ENCODE assay signal across 13 cellular contexts in genomic region chr6:108080010-108080780, GRCh38. TPM values are rescaled to one million over a fixed set of nuclear protein-coding genes. Genes with fewer than 3 reads are reported as not detected.
DNase-seq lines count a peak whose midpoint lies in the region; ATAC-seq and TF ChIP-seq lines count a peak whose summit lies in the region.
"Had no signal": no experiment of that assay in that cellular context is flagged by ENCODE, and none has a peak within 500 bp of the region (broad histone marks: within the 10 kb centered on the region; RNA-seq: fewer than 3 reads in every experiment).

No MANE protein-coding gene starts in this region.

- H3K9me3 Mint-ChIP-seq in stimulated activated memory B cell treated with anti-CD40 and anti-IgM and Interleukin-4, amounts not matched to agents 10 μg/mL and 1 μg/mL and 100 μg/mL, for 72 hours: no peaks in the 10 kb centered on the region
- H3K9me3 Mint-ChIP-seq: CD8-positive, alpha-beta T cell; effector memory CD8-positive, alpha-beta T cell had no signal

- intact Hi-C loops in upper lobe of right lung (cut with DNase I): no loop called here

- H3K36me3 ChIP-seq in upper lobe of right lung: no peaks in the 10 kb centered on the region
- H3K36me3 ChIP-seq: tibial nerve had no signal

- TF ChIP-seq CTCF in upper lobe of right lung (IDR thresholded peaks at IDR 0.05): no peak

- DNase-seq in EH (ENCODE audit: low read depth) (peak; percentile 85), astrocyte of the hippocampus (ENCODE audit: low read depth, low spot score) (peak; percentile 80), iPS-NIHi7 (ENCODE audit: extremely low spot score) (peak; percentile 34), upper lobe of right lung (no peak), DMS53 (lab: John Stamatoyannopoulos, UW) (no peak)
- DNase-seq in stimulated activated naive CD4-positive, alpha-beta T cell treated with Interleukin-2 at 50 U/mL for 16 hours (lab: John Stamatoyannopoulos, UW): no peak
- DNase-seq: activated naive CD4-positive, alpha-beta T cell treated with Interleukin-2 at 50 U/mL for 16 hours; CD8-positive, alpha-beta T cell; effector memory CD8-positive, alpha-beta T cell; right cardiac atrium had no signal

- no peak overlapping the region for H3K4me3 Mint-ChIP-seq in stimulated activated memory B cell treated with anti-CD40 and anti-IgM and Interleukin-4, amounts not matched to agents 10 μg/mL and 1 μg/mL and 100 μg/mL, for 72 hours
- H3K4me3 Mint-ChIP-seq: CD8-positive, alpha-beta T cell; effector memory CD8-positive, alpha-beta T cell had no signal

- H3K4me3 ChIP-seq in upper lobe of right lung: no peak overlapping the region
- H3K4me3 ChIP-seq: tibial nerve had no signal

- H3K27me3 ChIP-seq in upper lobe of right lung: no peaks in the 10 kb centered on the region

- no peaks in the 10 kb centered on the region for H3K9me3 ChIP-seq in upper lobe of right lung
- H3K9me3 ChIP-seq: tibial nerve had no signal

- H3K27ac ChIP-seq in upper lobe of right lung: no peak overlapping the region
- H3K27ac ChIP-seq: tibial nerve had no signal

- H3K27me3 Mint-ChIP-seq in stimulated activated memory B cell treated with anti-CD40 and anti-IgM and Interleukin-4, amounts not matched to agents 10 μg/mL and 1 μg/mL and 100 μg/mL, for 72 hours: peaks cover 25% of the 10 kb centered on the region

- H3K36me3 Mint-ChIP-seq in stimulated activated memory B cell treated with anti-CD40 and anti-IgM and Interleukin-4, amounts not matched to agents 10 μg/mL and 1 μg/mL and 100 μg/mL, for 72 hours: no peaks in the 10 kb centered on the region
- H3K36me3 Mint-ChIP-seq: CD8-positive, alpha-beta T cell had no signal

- no peak for TF ChIP-seq RAD21 in Ishikawa (IDR thresholded peaks at IDR 0.05; ENCODE audit: low read depth)

- H3K4me1 ChIP-seq in upper lobe of right lung: no peaks in the 10 kb centered on the region

- TF ChIP-seq EP300 in Ishikawa (IDR thresholded peaks at IDR 0.05; ENCODE audit: borderline replicate concordance): no peak

- H3K27ac Mint-ChIP-seq in stimulated activated memory B cell treated with anti-CD40 and anti-IgM and Interleukin-4, amounts not matched to agents 10 μg/mL and 1 μg/mL and 100 μg/mL, for 72 hours: no peak overlapping the region
- H3K27ac Mint-ChIP-seq: CD8-positive, alpha-beta T cell; effector memory CD8-positive, alpha-beta T cell had no signal

- no peak for ATAC-seq in stimulated activated memory B cell treated with anti-CD40 and anti-IgM and Interleukin-4, amounts not matched to agents 10 μg/mL and 1 μg/mL and 100 μg/mL, for 72 hours
- no peak for ATAC-seq in upper lobe of right lung
- ATAC-seq: CD8-positive, alpha-beta T cell; effector memory CD8-positive, alpha-beta T cell; right cardiac atrium had no signal

- H3K4me1 Mint-ChIP-seq in stimulated activated memory B cell treated with anti-CD40 and anti-IgM and Interleukin-4, amounts not matched to agents 10 μg/mL and 1 μg/mL and 100 μg/mL, for 72 hours: peaks cover 9% of the 10 kb centered on the region

TF ChIP-seq in Ishikawa, 13 proteins besides CTCF, POLR2A, EP300 and RAD21:
- TF ChIP-seq TEAD4 (IDR thresholded peaks at IDR 0.05): peak; percentile 37; the same call in 1 of the 2 replicates
- TF ChIP-seq, protein P1, sequence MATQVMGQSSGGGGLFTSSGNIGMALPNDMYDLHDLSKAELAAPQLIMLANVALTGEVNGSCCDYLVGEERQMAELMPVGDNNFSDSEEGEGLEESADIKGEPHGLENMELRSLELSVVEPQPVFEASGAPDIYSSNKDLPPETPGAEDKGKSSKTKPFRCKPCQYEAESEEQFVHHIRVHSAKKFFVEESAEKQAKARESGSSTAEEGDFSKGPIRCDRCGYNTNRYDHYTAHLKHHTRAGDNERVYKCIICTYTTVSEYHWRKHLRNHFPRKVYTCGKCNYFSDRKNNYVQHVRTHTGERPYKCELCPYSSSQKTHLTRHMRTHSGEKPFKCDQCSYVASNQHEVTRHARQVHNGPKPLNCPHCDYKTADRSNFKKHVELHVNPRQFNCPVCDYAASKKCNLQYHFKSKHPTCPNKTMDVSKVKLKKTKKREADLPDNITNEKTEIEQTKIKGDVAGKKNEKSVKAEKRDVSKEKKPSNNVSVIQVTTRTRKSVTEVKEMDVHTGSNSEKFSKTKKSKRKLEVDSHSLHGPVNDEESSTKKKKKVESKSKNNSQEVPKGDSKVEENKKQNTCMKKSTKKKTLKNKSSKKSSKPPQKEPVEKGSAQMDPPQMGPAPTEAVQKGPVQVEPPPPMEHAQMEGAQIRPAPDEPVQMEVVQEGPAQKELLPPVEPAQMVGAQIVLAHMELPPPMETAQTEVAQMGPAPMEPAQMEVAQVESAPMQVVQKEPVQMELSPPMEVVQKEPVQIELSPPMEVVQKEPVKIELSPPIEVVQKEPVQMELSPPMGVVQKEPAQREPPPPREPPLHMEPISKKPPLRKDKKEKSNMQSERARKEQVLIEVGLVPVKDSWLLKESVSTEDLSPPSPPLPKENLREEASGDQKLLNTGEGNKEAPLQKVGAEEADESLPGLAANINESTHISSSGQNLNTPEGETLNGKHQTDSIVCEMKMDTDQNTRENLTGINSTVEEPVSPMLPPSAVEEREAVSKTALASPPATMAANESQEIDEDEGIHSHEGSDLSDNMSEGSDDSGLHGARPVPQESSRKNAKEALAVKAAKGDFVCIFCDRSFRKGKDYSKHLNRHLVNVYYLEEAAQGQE (IDR thresholded peaks at IDR 0.05; ENCODE audit: low read depth): no peak

RNA-seq across cellular contexts. Expression of gene OSTM1, which starts 5.7 kb away (rescaled TPM):
- total RNA-seq in upper lobe of right lung: 59.3 TPM

Comparison
In these comparisons a context has a peak if more than half of its experiments do, and no peak if none do; other contexts are left out.
1. DNase-seq: peak in EH (single experiment), astrocyte of the hippocampus (single experiment) and iPS-NIHi7 (single experiment); none in stimulated activated naive CD4-positive, alpha-beta T cell treated with Interleukin-2 at 50 U/mL for 16 hours (single experiment), upper lobe of right lung (single experiment) and DMS53 (single experiment).